2 cellular contexts compared by ENCODE assay signal in genomic region chr17:5955764-5956163, GRCh38.
TF ChIP-seq lines count a peak whose summit lies in the region.

No MANE protein-coding gene starts in this region.

TF ChIP-seq in HepG2, 621 proteins besides CTCF, POLR2A, EP300 and RAD21:
- TF ChIP-seq ZNF7 (CRISPR knock-in tag; IDR thresholded peaks at IDR 0.05) (no peak), ZFP36L1 (CRISPR knock-in tag; IDR thresholded peaks at IDR 0.05) (no peak), ZNF331 (CRISPR knock-in tag; IDR thresholded peaks at IDR 0.05) (peak; percentile 98), ZNF605 (CRISPR knock-in tag; IDR thresholded peaks at IDR 0.05) (no peak), ZBTB20 (CRISPR knock-in tag; IDR thresholded peaks at IDR 0.05; ENCODE audit: borderline replicate concordance, low read depth) (no peak), ZHX2 (IDR thresholded peaks at IDR 0.05; ENCODE audit: low read depth) (no peak), ZHX2 (CRISPR knock-in tag; IDR thresholded peaks at IDR 0.05; ENCODE audit: borderline replicate concordance) (no peak), KMT2B (CRISPR knock-in tag; IDR thresholded peaks at IDR 0.05) (no peak)
- TF ChIP-seq, protein P1, sequence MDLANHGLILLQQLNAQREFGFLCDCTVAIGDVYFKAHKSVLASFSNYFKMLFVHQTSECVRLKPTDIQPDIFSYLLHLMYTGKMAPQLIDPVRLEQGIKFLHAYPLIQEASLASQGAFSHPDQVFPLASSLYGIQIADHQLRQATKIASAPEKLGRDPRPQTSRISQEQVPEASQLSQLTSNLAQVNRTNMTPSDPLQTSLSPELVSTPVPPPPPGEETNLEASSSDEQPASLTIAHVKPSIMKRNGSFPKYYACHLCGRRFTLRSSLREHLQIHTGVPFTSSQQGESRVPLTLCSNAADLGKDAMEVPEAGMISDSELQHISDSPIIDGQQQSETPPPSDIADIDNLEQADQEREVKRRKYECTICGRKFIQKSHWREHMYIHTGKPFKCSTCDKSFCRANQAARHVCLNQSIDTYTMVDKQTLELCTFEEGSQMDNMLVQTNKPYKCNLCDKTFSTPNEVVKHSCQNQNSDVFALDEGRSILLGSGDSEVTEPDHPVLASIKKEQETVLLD (CRISPR knock-in tag; IDR thresholded peaks at IDR 0.05; ENCODE audit: low read depth): no peak
TF ChIP-seq in HepG2: peak in this region for 1.

TF ChIP-seq in GM23338, 12 proteins besides CTCF, POLR2A, EP300 and RAD21:
- TF ChIP-seq ZNF114 (CRISPR knock-in tag; IDR thresholded peaks at IDR 0.05) (no peak), ZNF331 (CRISPR knock-in tag; IDR thresholded peaks at IDR 0.05; ENCODE audit: low read depth) (peak; percentile 97)
TF ChIP-seq in GM23338: peak in this region for 1.
